In the genomic region with DNA sequence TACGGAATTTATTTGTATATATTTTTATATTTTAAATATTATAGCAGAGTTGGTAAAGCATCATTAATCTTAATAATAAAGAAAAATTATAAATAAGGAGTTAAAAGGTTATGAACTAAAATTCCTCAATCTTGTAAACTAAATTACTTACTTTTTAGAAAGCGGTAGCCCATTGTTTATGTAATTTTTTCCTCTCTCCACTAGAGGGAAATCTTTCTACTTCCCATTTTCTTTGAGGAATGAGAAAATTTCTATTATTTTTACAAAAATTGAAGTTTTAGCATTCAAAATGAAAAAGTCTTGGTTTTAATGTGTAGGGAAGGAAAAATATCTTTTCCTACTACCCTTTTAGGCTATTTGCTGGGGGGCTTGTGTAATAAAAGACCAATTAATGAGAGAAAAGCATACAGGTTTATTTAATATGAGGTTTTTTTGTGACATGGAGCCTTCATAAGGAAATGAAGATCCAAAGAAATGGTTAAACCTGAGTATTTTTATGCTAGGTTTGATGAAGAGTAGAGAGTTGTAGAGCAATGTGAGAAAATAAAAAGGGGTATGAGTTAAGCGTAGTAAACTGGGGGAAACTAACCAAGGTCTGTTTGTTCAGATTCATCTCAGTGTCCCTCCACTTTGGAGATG, we compare ENCODE assay signal across 10 cellular contexts.
DNase-seq lines count a peak whose midpoint lies in the region; ATAC-seq, FAIRE-seq and TF ChIP-seq lines count a peak whose summit lies in the region.
"Had no signal": no experiment of that assay in that cellular context is flagged by ENCODE, and none has a peak within 500 bp of the region (broad histone marks: within the 10 kb centered on the region; RNA-seq: fewer than 3 reads in every experiment).

No MANE protein-coding gene starts in this region.

- H3K9me2 ChIP-seq in MM.1S (replicated peaks; ENCODE audit: insufficient read depth, low read length) (no peaks in the 10 kb centered on the region), neural cell (ENCODE audit: insufficient read depth, low read length) (no peaks in the 10 kb centered on the region)

- no peaks in the 10 kb centered on the region for H3K27me3 ChIP-seq in MM.1S (replicated peaks; ENCODE audit: insufficient read depth, low read length)
- H3K27me3 ChIP-seq in brain microvascular endothelial cell (replicated peaks): no peaks in the 10 kb centered on the region
- H3K27me3 ChIP-seq in neural cell (ENCODE audit: insufficient read depth, low read depth, low read length): no peaks in the 10 kb centered on the region
- H3K27me3 ChIP-seq: tibial artery had no signal

- intact Hi-C loops in Right ventricle myocardium superior (cut with DNase I): no loop called here

- no peak for TF ChIP-seq POLR2A in GM12891 (IDR thresholded peaks at IDR 0.05; ENCODE audit: low read depth, low read length)

- H3K4me1 ChIP-seq in MM.1S (ENCODE audit: low read length): no peaks in the 10 kb centered on the region
- H3K4me1 ChIP-seq: tibial artery had no signal

- H3K9me3 ChIP-seq in MM.1S (replicated peaks; ENCODE audit: insufficient read depth, low read length) (no peaks in the 10 kb centered on the region), neural cell (ENCODE audit: low read length) (no peaks in the 10 kb centered on the region)
- H3K9me3 ChIP-seq: tibial artery had no signal

- H3K27ac ChIP-seq in MM.1S (ENCODE audit: low read length): no peak overlapping the region
- no peak overlapping the region for H3K27ac ChIP-seq in brain microvascular endothelial cell
- no peak overlapping the region for H3K27ac ChIP-seq in neural cell (ENCODE audit: low read length)
- H3K27ac ChIP-seq: tibial artery had no signal

- H3K36me3 ChIP-seq in MM.1S (replicated peaks; ENCODE audit: insufficient read depth, low read length) (no peaks in the 10 kb centered on the region), brain microvascular endothelial cell (replicated peaks) (no peaks in the 10 kb centered on the region), neural cell (ENCODE audit: insufficient read depth, low read length) (peaks cover 12% of the 10 kb centered on the region)

- no peak for ATAC-seq in Right ventricle myocardium superior (ENCODE audit: poor library complexity)

- H3K79me2 ChIP-seq in MM.1S (ENCODE audit: low read length): no peaks in the 10 kb centered on the region
- no peaks in the 10 kb centered on the region for H3K79me2 ChIP-seq in neural cell (replicated peaks; ENCODE audit: insufficient read depth, low read length)

- no peak for TF ChIP-seq EP300 in neural cell (conservative IDR thresholded peaks at IDR 0.05; ENCODE audit: poor library complexity, severe bottlenecking)

- no peaks in the 10 kb centered on the region for H4K20me1 ChIP-seq in MM.1S (ENCODE audit: insufficient read depth, low read length)
- H4K20me1 ChIP-seq in neural cell (ENCODE audit: insufficient read depth): no peaks in the 10 kb centered on the region

- no peak overlapping the region for H3K4me2 ChIP-seq in MM.1S (ENCODE audit: low read depth, low read length)
- no peak overlapping the region for H3K4me2 ChIP-seq in neural cell (ENCODE audit: low read length)

- H3F3A ChIP-seq in MM.1S (ENCODE audit: insufficient read depth, low read length) (no peaks in the 10 kb centered on the region), neural cell (ENCODE audit: insufficient read depth, low read length, poor library complexity, severe bottlenecking) (no peaks in the 10 kb centered on the region)

- DNase-seq in ELR (ENCODE audit: low read depth) (peak; percentile 49), MM.1S (no peak), brain microvascular endothelial cell (no peak), GM12891 (ENCODE audit: insufficient read length, low spot score) (no peak), HuH-7.5 (ENCODE audit: low spot score) (no peak), Right ventricle myocardium superior (no peak)
- DNase-seq in stimulated activated CD4-positive, alpha-beta T cell treated with anti-CD3 and anti-CD28 coated beads, Interleukin-12 subunit alpha, Interleukin-12 subunit beta, amount 100 ng/mL, for 4 hours: no peak
- DNase-seq: occipital lobe, tibial artery had no signal

- H3K4me3 ChIP-seq in MM.1S (ENCODE audit: low read length): no peak overlapping the region
- H3K4me3 ChIP-seq in brain microvascular endothelial cell (ENCODE audit: low read depth, low read length): no peak overlapping the region
- H3K4me3 ChIP-seq in neural cell (ENCODE audit: low read length): no peak overlapping the region
- H3K4me3 ChIP-seq: tibial artery had no signal

- H2AFZ ChIP-seq in MM.1S (ENCODE audit: low read length) (no peak overlapping the region), neural cell (ENCODE audit: low read depth, low read length) (no peak overlapping the region)

- TF ChIP-seq CTCF in MM.1S (IDR thresholded peaks at IDR 0.05; ENCODE audit: low read length) (peak; percentile 41), brain microvascular endothelial cell (IDR thresholded peaks at IDR 0.05; ENCODE audit: low read depth, low read length, missing control alignments) (peak; percentile 39), neural cell (IDR thresholded peaks at IDR 0.05; ENCODE audit: poor library complexity, severe bottlenecking) (peak; percentile 60)

- no peak for FAIRE-seq in GM12891 (lab: Jason Lieb, UNC)

- peak; percentile 47 for TF ChIP-seq RAD21 in neural cell (conservative IDR thresholded peaks at IDR 0.05)

- H3K9ac ChIP-seq in MM.1S (ENCODE audit: low read length) (no peak overlapping the region), neural cell (ENCODE audit: low read length) (no peak overlapping the region)

- in situ Hi-C loops in brain microvascular endothelial cell (cut with HindIII; ENCODE audit: low pct_ligation_motif_present, low sequenced_read_pairs): no loop called here

TF ChIP-seq in neural cell, 6 proteins besides CTCF, POLR2A, EP300 and RAD21:
- TF ChIP-seq, protein P1, sequence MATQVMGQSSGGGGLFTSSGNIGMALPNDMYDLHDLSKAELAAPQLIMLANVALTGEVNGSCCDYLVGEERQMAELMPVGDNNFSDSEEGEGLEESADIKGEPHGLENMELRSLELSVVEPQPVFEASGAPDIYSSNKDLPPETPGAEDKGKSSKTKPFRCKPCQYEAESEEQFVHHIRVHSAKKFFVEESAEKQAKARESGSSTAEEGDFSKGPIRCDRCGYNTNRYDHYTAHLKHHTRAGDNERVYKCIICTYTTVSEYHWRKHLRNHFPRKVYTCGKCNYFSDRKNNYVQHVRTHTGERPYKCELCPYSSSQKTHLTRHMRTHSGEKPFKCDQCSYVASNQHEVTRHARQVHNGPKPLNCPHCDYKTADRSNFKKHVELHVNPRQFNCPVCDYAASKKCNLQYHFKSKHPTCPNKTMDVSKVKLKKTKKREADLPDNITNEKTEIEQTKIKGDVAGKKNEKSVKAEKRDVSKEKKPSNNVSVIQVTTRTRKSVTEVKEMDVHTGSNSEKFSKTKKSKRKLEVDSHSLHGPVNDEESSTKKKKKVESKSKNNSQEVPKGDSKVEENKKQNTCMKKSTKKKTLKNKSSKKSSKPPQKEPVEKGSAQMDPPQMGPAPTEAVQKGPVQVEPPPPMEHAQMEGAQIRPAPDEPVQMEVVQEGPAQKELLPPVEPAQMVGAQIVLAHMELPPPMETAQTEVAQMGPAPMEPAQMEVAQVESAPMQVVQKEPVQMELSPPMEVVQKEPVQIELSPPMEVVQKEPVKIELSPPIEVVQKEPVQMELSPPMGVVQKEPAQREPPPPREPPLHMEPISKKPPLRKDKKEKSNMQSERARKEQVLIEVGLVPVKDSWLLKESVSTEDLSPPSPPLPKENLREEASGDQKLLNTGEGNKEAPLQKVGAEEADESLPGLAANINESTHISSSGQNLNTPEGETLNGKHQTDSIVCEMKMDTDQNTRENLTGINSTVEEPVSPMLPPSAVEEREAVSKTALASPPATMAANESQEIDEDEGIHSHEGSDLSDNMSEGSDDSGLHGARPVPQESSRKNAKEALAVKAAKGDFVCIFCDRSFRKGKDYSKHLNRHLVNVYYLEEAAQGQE (IDR thresholded peaks at IDR 0.05; ENCODE audit: borderline replicate concordance): no peak
- peak; percentile 64 for TF ChIP-seq SMC3 (conservative IDR thresholded peaks at IDR 0.05; ENCODE audit: poor library complexity)

TF ChIP-seq in GM12891, 5 proteins besides CTCF, POLR2A, EP300 and RAD21:
- no peak for TF ChIP-seq POLR2AphosphoS5 (IDR thresholded peaks at IDR 0.05; ENCODE audit: low read depth, low read length)
- no peak for TF ChIP-seq SPI1 (IDR thresholded peaks at IDR 0.05; ENCODE audit: low read depth, low read length)
- TF ChIP-seq TAF1 (IDR thresholded peaks at IDR 0.05; ENCODE audit: low read depth, low read length): no peak
- no peak for TF ChIP-seq POU2F2 (IDR thresholded peaks at IDR 0.05; ENCODE audit: low read depth, low read length)
- no peak for TF ChIP-seq PAX5 (IDR thresholded peaks at IDR 0.05; ENCODE audit: insufficient read depth, low read length, severe bottlenecking)
